1 cellular context compared by ENCODE assay signal in genomic region chr19:32406161-32407003, GRCh38.
TF ChIP-seq lines count a peak whose summit lies in the region.

No MANE protein-coding gene starts in this region.

TF ChIP-seq in HEK293, 187 proteins besides CTCF, POLR2A, EP300 and RAD21 (continued from another document):
- peak; percentile 96 for TF ChIP-seq ZNF394 (tag by site-specific recombination; IDR thresholded peaks at IDR 0.05; ENCODE audit: borderline replicate concordance)
- TF ChIP-seq SETDB1 (IDR thresholded peaks at IDR 0.05; ENCODE audit: insufficient read length, low read length) = no peak
- TF ChIP-seq ZNF624 (tag by site-specific recombination; IDR thresholded peaks at IDR 0.05) = no peak
- TF ChIP-seq ZNF660 (tag by site-specific recombination; IDR thresholded peaks at IDR 0.05) = 0 out of 2 replicates have a peak, but pooled peaks have one; percentile 28
- TF ChIP-seq ZNF600 (tag by site-specific recombination; IDR thresholded peaks at IDR 0.05) = peak; percentile 11; the same call in 1 of the 2 replicates
- no peak for TF ChIP-seq MZF1 (tag by site-specific recombination; IDR thresholded peaks at IDR 0.05; ENCODE audit: borderline replicate concordance)
- TF ChIP-seq ZNF571 (tag by site-specific recombination; IDR thresholded peaks at IDR 0.05) = no peak
- peak; percentile 81 for TF ChIP-seq ZBTB7A (tag by site-specific recombination; IDR thresholded peaks at IDR 0.05; ENCODE audit: low read depth)
- TF ChIP-seq ZBTB11 (tag by site-specific recombination; conservative IDR thresholded peaks at IDR 0.05; ENCODE audit: low read depth) = peak; percentile 46
- TF ChIP-seq ZBTB48 (tag by site-specific recombination; IDR thresholded peaks at IDR 0.05) = no peak; the same call in 1 of the 2 replicates
TF ChIP-seq in HEK293: peak in this region for 27.
